Comparison of ENCODE assay signal across 28 cellular contexts in genomic region chr6:126300126-126300525, GRCh38. TPM values are rescaled to one million over a fixed set of nuclear protein-coding genes. Genes with fewer than 3 reads are reported as not detected.
DNase-seq lines count a peak whose midpoint lies in the region; ATAC-seq and TF ChIP-seq lines count a peak whose summit lies in the region.
"Had no signal": no experiment of that assay in that cellular context is flagged by ENCODE, and none has a peak within 500 bp of the region (broad histone marks: within the 10 kb centered on the region; RNA-seq: fewer than 3 reads in every experiment).

No MANE protein-coding gene starts in this region.

- no peak for TF ChIP-seq CTCF in Calu3 (IDR thresholded peaks at IDR 0.05; ENCODE audit: unreplicated experiment)
- no peak for TF ChIP-seq CTCF in hepatocyte (IDR thresholded peaks at IDR 0.05; ENCODE audit: poor library complexity)

- H3K27ac Mint-ChIP-seq in Calu3 (ENCODE audit: unreplicated experiment), result peak overlapping the region; percentile 47
- H3K27ac Mint-ChIP-seq: activated naive CD4-positive, alpha-beta T cell treated with anti-CD3 and anti-CD28 coated beads for 36 hours; activated T-cell treated with anti-CD3 and anti-CD28 coated beads, Interleukin-2, amount 50 U/mL, for 24 hours; memory B cell; stimulated activated naive B cell treated with anti-CD40 and anti-IgM and Interleukin-4, amounts not matched to agents 10 μg/mL and 1 μg/mL and 100 μg/mL, for 72 hours had no signal

- no peaks in the 10 kb centered on the region for H3K4me1 ChIP-seq in hepatocyte (ENCODE audit: insufficient read depth)
- H3K4me1 ChIP-seq: uterus had no signal

- H2AFZ ChIP-seq in hepatocyte, result no peak overlapping the region

- H3K4me3 Mint-ChIP-seq in Calu3 (ENCODE audit: low read depth, unreplicated experiment), result no peak overlapping the region
- H3K4me3 Mint-ChIP-seq: activated naive CD4-positive, alpha-beta T cell treated with anti-CD3 and anti-CD28 coated beads for 36 hours; activated T-cell treated with anti-CD3 and anti-CD28 coated beads, Interleukin-2, amount 50 U/mL, for 24 hours; memory B cell; stimulated activated naive B cell treated with anti-CD40 and anti-IgM and Interleukin-4, amounts not matched to agents 10 μg/mL and 1 μg/mL and 100 μg/mL, for 72 hours had no signal

- H3K27me3 ChIP-seq in hepatocyte, result no peaks in the 10 kb centered on the region
- H3K27me3 ChIP-seq: uterus had no signal

- peaks cover 23% of the 10 kb centered on the region for H3K4me1 Mint-ChIP-seq in Calu3 (ENCODE audit: low read depth, unreplicated experiment)

- no peaks in the 10 kb centered on the region for H3K27me3 Mint-ChIP-seq in Calu3 (ENCODE audit: unreplicated experiment)
- H3K27me3 Mint-ChIP-seq: activated T-cell treated with anti-CD3 and anti-CD28 coated beads, Interleukin-2, amount 50 U/mL, for 24 hours; memory B cell had no signal

- no peak overlapping the region for H3K4me3 ChIP-seq in hepatocyte
- H3K4me3 ChIP-seq: uterus had no signal

- intact Hi-C loops in Calu3 (cut with micrococcal nuclease; ENCODE audit: unreplicated experiment), result loop anchor here (5.0 kb wide), 1 partner anchor 33 kb away; no protein-coding TSS in a partner anchor

- no peaks in the 10 kb centered on the region for H3K9me2 ChIP-seq in hepatocyte (replicated peaks; ENCODE audit: insufficient read depth)
- H3K9me2 ChIP-seq: SK-N-SH had no signal

- WGBS in hepatocyte (ENCODE audit: low lambda C conversion rate, missing lambda C conversion rate), result 58% methylated on average over 3 of the region's 3 CpGs

- no peaks in the 10 kb centered on the region for H3K36me3 ChIP-seq in hepatocyte (replicated peaks; ENCODE audit: insufficient read depth, low read depth)
- H3K36me3 ChIP-seq: uterus had no signal

- H3K4me2 ChIP-seq in hepatocyte, result no peak overlapping the region
- H3K4me2 ChIP-seq: SK-N-SH had no signal

- peak; percentile 40 for ATAC-seq in GM18867 (IDR thresholded peaks at IDR 0.05; ENCODE audit: unreplicated experiment)
- peak; percentile 46 for ATAC-seq in GM21717 (IDR thresholded peaks at IDR 0.05; ENCODE audit: unreplicated experiment)
- ATAC-seq in HG03565 (IDR thresholded peaks at IDR 0.05; ENCODE audit: unreplicated experiment), result peak; percentile 32
- ATAC-seq: left colon had no signal

- H4K20me1 ChIP-seq in hepatocyte (ENCODE audit: insufficient read depth, poor library complexity, severe bottlenecking), result no peaks in the 10 kb centered on the region

- CTCF ChIA-PET in Calu3 (lab: Charles Lee), result no interaction called here

- no peaks in the 10 kb centered on the region for H3K9me3 ChIP-seq in hepatocyte (ENCODE audit: low read depth)
- H3K9me3 ChIP-seq: SK-N-SH, uterus had no signal

- no peaks in the 10 kb centered on the region for H3K79me2 ChIP-seq in hepatocyte

- DNase-seq in Calu3 (no peak), HuH-7.5 (ENCODE audit: low spot score) (no peak), hepatocyte (ENCODE audit: low spot score) (no peak), NCI-H748 (lab: John Stamatoyannopoulos, UW; ENCODE audit: unreplicated experiment) (no peak), NCI-H510A (lab: John Stamatoyannopoulos, UW) (no peak)
- DNase-seq: activated CD4-positive, CD25-positive, alpha-beta regulatory T cell treated with anti-CD3 and anti-CD28 coated beads, Interleukin-2, amount 50 U/mL, for 72 hours; activated naive CD4-positive, alpha-beta T cell treated with anti-CD3 and anti-CD28 coated beads for 36 hours; activated T-cell treated with anti-CD3 and anti-CD28 coated beads, Interleukin-2, amount 50 U/mL, for 24 hours; aorta; caudate nucleus; COR-L47; dermis blood vessel endothelial cell; DMS79 treated with DMSO at 0.1 percent for 48 hours; GOT3; left colon; NCI-H146; NCI-H524 treated with DMSO at 0.1 percent for 48 hours; occipital lobe; SK-N-SH; stimulated activated CD4-positive, alpha-beta T cell treated with anti-CD3 and anti-CD28 coated beads, Interleukin-2, amount 100 ng/mL, for 48 hours; stimulated activated naive B cell treated with anti-CD40 and anti-IgM and Interleukin-4, amounts not matched to agents 10 μg/mL and 1 μg/mL and 100 μg/mL, for 72 hours; T-helper 9 cell; uterus had no signal

- H3K27ac ChIP-seq in hepatocyte, result no peak overlapping the region
- H3K27ac ChIP-seq: RWPE1, uterus had no signal

- no peaks in the 10 kb centered on the region for H3K36me3 Mint-ChIP-seq in Calu3 (ENCODE audit: insufficient read depth, unreplicated experiment)
- H3K36me3 Mint-ChIP-seq: memory B cell; stimulated activated naive B cell treated with anti-CD40 and anti-IgM and Interleukin-4, amounts not matched to agents 10 μg/mL and 1 μg/mL and 100 μg/mL, for 72 hours had no signal

- peaks cover 4% of the 10 kb centered on the region for H3K9me3 Mint-ChIP-seq in Calu3 (ENCODE audit: low read depth, unreplicated experiment)
- H3K9me3 Mint-ChIP-seq: activated naive CD4-positive, alpha-beta T cell treated with anti-CD3 and anti-CD28 coated beads for 36 hours; activated T-cell treated with anti-CD3 and anti-CD28 coated beads, Interleukin-2, amount 50 U/mL, for 24 hours; memory B cell; stimulated activated naive B cell treated with anti-CD40 and anti-IgM and Interleukin-4, amounts not matched to agents 10 μg/mL and 1 μg/mL and 100 μg/mL, for 72 hours had no signal

- BruUV-seq in Calu3 (replicated peaks; lab: Mats Ljungman, UMichigan), result no TSS peak

RNA-seq across cellular contexts. Expression of gene CENPW, which starts 39.8 kb away (rescaled TPM):
- 66.4 and 73.4 TPM in 2 replicates for total RNA-seq in Calu3 (2022)
- 1.8 and 7.3 TPM in 2 replicates for total RNA-seq in hepatocyte
- polyA plus RNA-seq in hepatocyte, result 21.8 and 22.8 TPM in 2 replicates
